In genomic region chr2:151238527-151239487, GRCh38 we compare ENCODE assay signal across 2 cellular contexts.
TF ChIP-seq lines count a peak whose summit lies in the region.

No MANE protein-coding gene starts in this region.

TF ChIP-seq in SK-N-SH treated with all-trans-retinoic acid at 6 μM for 48 hours, 23 proteins besides CTCF, POLR2A, EP300 and RAD21 (continued from another document):
- TF ChIP-seq POU6F1 (CRISPR knock-in tag; IDR thresholded peaks at IDR 0.05; ENCODE audit: borderline replicate concordance, low read depth) (no peak), PATZ1 (CRISPR knock-in tag; IDR thresholded peaks at IDR 0.05; ENCODE audit: borderline replicate concordance) (no peak), TCF4 (CRISPR knock-in tag; IDR thresholded peaks at IDR 0.05; ENCODE audit: borderline replicate concordance) (no peak), TSHZ2 (CRISPR knock-in tag; IDR thresholded peaks at IDR 0.05) (no peak), CSRNP3 (CRISPR knock-in tag; IDR thresholded peaks at IDR 0.05) (no peak), GLIS3 (CRISPR knock-in tag; IDR thresholded peaks at IDR 0.05) (no peak), ESRRG (CRISPR knock-in tag; IDR thresholded peaks at IDR 0.05) (no peak), ISL1 (CRISPR knock-in tag; IDR thresholded peaks at IDR 0.05) (no peak), RARB (CRISPR knock-in tag; IDR thresholded peaks at IDR 0.05) (no peak)

TF ChIP-seq in HepG2, 621 proteins besides CTCF, POLR2A, EP300 and RAD21 (continued from another document):
- TF ChIP-seq PATZ1 (CRISPR knock-in tag; IDR thresholded peaks at IDR 0.05) (peak; percentile 48; the same call in 1 of the 2 replicates), SMC3 (IDR thresholded peaks at IDR 0.05; ENCODE audit: low read length) (peak; percentile 85), TFAP4 (IDR thresholded peaks at IDR 0.05; ENCODE audit: borderline replicate concordance, low read depth) (peak; percentile 51; the same call in 1 of the 2 replicates), KAT8 (CRISPR knock-in tag; IDR thresholded peaks at IDR 0.05) (0 out of 2 replicates have a peak, but pooled peaks have one; percentile 36), USF2 (IDR thresholded peaks at IDR 0.05; ENCODE audit: low read depth, low read length) (no peak), USF2 (CRISPR knock-in tag; IDR thresholded peaks at IDR 0.05; ENCODE audit: borderline replicate concordance) (no peak), CEBPB (IDR thresholded peaks at IDR 0.05; ENCODE audit: borderline replicate concordance, low read depth, low read length) (peak; percentile 48; the same call in 1 of the 2 replicates), ARID3A (IDR thresholded peaks at IDR 0.05; ENCODE audit: low read depth, low read length) (0 out of 2 replicates have a peak, but pooled peaks have one; percentile 17), ZNF333 (CRISPR knock-in tag; IDR thresholded peaks at IDR 0.05; ENCODE audit: borderline replicate concordance) (no peak), SP140L (CRISPR knock-in tag; IDR thresholded peaks at IDR 0.05; ENCODE audit: borderline replicate concordance) (0 out of 2 replicates have a peak, but pooled peaks have one; percentile 44)
